1 cellular context compared by ENCODE assay signal in the genomic region with DNA sequence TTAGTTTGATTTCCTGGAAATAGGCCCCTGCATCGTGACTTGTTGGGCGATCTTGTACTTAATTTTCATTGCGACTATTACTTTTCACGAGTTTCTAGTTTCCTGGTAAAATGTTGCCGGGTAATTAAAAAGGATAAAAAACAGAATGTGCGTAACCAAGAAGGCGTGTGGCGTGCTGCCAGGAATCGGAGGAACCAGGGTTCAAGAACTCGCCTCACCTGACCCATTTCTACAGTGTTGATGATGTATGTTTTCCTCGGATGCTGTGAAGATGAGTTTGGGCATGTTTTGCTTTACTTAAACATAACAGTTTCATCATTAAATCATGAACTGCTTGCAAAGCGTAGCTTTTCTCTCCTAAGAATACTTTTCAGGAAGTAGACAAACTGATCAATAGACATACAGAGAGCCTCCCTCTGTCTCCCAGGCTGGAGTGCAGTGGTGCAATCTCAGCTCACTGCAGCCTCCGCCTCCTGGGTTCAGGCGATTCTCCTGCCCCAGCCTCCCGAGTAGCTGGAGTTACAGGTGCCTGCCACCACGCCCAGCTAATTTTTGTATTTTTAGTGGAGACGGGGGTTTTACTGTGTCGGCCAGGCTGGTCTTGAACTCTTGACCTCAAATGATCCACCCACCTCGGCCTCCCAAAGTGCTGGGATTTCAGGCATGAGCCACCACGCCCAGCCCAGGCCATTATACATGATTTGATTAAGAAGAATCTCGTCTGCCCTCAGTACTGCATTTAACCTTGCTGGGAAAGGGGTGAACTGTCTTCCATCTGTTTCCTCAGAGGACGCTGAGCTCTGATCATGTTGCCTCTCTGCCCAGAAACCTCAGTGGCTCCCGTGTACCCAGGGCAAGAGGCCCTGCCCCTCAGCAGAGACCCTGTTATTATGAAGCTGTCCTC.
A peak's percentile ranks its signal among the peaks of the same experiment; 100 is the strongest.
TF ChIP-seq lines count a peak whose summit lies in the region.

No MANE protein-coding gene starts in this region.

TF ChIP-seq in K562, 482 proteins besides CTCF, POLR2A, EP300 and RAD21:
- TF ChIP-seq, protein P1, sequence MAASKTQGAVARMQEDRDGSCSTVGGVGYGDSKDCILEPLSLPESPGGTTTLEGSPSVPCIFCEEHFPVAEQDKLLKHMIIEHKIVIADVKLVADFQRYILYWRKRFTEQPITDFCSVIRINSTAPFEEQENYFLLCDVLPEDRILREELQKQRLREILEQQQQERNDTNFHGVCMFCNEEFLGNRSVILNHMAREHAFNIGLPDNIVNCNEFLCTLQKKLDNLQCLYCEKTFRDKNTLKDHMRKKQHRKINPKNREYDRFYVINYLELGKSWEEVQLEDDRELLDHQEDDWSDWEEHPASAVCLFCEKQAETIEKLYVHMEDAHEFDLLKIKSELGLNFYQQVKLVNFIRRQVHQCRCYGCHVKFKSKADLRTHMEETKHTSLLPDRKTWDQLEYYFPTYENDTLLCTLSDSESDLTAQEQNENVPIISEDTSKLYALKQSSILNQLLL (CRISPR knock-in tag; IDR thresholded peaks at IDR 0.05; ENCODE audit: borderline replicate concordance) = peak; percentile 17; the same call in 1 of the 2 replicates
- TF ChIP-seq, protein P2, sequence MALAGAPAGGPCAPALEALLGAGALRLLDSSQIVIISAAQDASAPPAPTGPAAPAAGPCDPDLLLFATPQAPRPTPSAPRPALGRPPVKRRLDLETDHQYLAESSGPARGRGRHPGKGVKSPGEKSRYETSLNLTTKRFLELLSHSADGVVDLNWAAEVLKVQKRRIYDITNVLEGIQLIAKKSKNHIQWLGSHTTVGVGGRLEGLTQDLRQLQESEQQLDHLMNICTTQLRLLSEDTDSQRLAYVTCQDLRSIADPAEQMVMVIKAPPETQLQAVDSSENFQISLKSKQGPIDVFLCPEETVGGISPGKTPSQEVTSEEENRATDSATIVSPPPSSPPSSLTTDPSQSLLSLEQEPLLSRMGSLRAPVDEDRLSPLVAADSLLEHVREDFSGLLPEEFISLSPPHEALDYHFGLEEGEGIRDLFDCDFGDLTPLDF (CRISPR knock-in tag; IDR thresholded peaks at IDR 0.05) = no peak
